In genomic region chr17:51493206-51493605, GRCh38 we compare ENCODE assay signal across 7 cellular contexts.
"Had no signal": no experiment of that assay in that cellular context is flagged by ENCODE, and none has a peak within 500 bp of the region (broad histone marks: within the 10 kb centered on the region; RNA-seq: fewer than 3 reads in every experiment).

No MANE protein-coding gene starts in this region.

- H3K27ac Mint-ChIP-seq: HFFc6, IgD-negative memory B cell had no signal

- FAIRE-seq: HepG2 had no signal

- DNase-seq: GM23248, GOT3, HFFc6, KBM-7 had no signal

- H3K36me3 Mint-ChIP-seq: IgD-negative memory B cell had no signal

- H3K9me3 Mint-ChIP-seq: IgD-negative memory B cell had no signal

- H3K4me1 Mint-ChIP-seq: IgD-negative memory B cell had no signal

- H3K4me3 Mint-ChIP-seq: HFFc6, IgD-negative memory B cell had no signal

- ATAC-seq: HCT116, HepG2 had no signal
